1 cellular context compared by ENCODE assay signal in genomic region chr14:24817638-24818053, GRCh38.
A peak's percentile ranks its signal among the peaks of the same experiment; 100 is the strongest.
TF ChIP-seq lines count a peak whose summit lies in the region.

No MANE protein-coding gene starts in this region.

TF ChIP-seq in HepG2, 621 proteins besides CTCF, POLR2A, EP300 and RAD21 (continued from another document and continues in another):
- TF ChIP-seq ZNF142 (CRISPR knock-in tag; IDR thresholded peaks at IDR 0.05), result peak; percentile 6; the same call in 1 of the 2 replicates
- TF ChIP-seq FIP1L1 (IDR thresholded peaks at IDR 0.05; ENCODE audit: borderline replicate concordance, insufficient read depth, low read depth, low read length), result 0 out of 2 replicates have a peak, but pooled peaks have one; percentile 22
- peak; percentile 17 for TF ChIP-seq ZNF883 (CRISPR knock-in tag; IDR thresholded peaks at IDR 0.05; ENCODE audit: not compliant biosample characterization)
- no peak for TF ChIP-seq NR3C1 (CRISPR knock-in tag; IDR thresholded peaks at IDR 0.05)
- no peak for TF ChIP-seq AFF4 (CRISPR knock-in tag; IDR thresholded peaks at IDR 0.05)
- TF ChIP-seq TEAD3 (CRISPR knock-in tag; optimal IDR thresholded peaks at IDR 0.05; ENCODE audit: borderline replicate concordance), result no peak
- no peak for TF ChIP-seq ZBED4 (CRISPR knock-in tag; IDR thresholded peaks at IDR 0.05; ENCODE audit: borderline replicate concordance)
- peak; percentile 90 for TF ChIP-seq ZNF770 (CRISPR knock-in tag; IDR thresholded peaks at IDR 0.05)
- no peak; the same call in 1 of the 2 replicates for TF ChIP-seq ZNF343 (CRISPR knock-in tag; IDR thresholded peaks at IDR 0.05)
- no peak for TF ChIP-seq DR1 (CRISPR knock-in tag; IDR thresholded peaks at IDR 0.05)
- TF ChIP-seq ETV6 (CRISPR knock-in tag; conservative IDR thresholded peaks at IDR 0.05), result peak; percentile 47
- TF ChIP-seq ZNF407 (CRISPR knock-in tag; IDR thresholded peaks at IDR 0.05; ENCODE audit: not compliant biosample characterization), result no peak
- no peak for TF ChIP-seq U2AF2 (IDR thresholded peaks at IDR 0.05; ENCODE audit: low read depth, low read length)
- peak; percentile 80; the same call in 1 of the 2 replicates for TF ChIP-seq BORCS8-MEF2B (CRISPR knock-in tag; IDR thresholded peaks at IDR 0.05)
- TF ChIP-seq ZNF772 (CRISPR knock-in tag; IDR thresholded peaks at IDR 0.05), result peak; percentile 8; the same call in 1 of the 2 replicates
- 0 out of 2 replicates have a peak, but pooled peaks have one; percentile 3 for TF ChIP-seq YEATS4 (CRISPR knock-in tag; IDR thresholded peaks at IDR 0.05; ENCODE audit: borderline replicate concordance)
- TF ChIP-seq ZNF329 (CRISPR knock-in tag; IDR thresholded peaks at IDR 0.05; ENCODE audit: low read depth), result no peak
- TF ChIP-seq PTBP1 (IDR thresholded peaks at IDR 0.05; ENCODE audit: low read depth, low read length, poor library complexity, severe bottlenecking), result no peak
- TF ChIP-seq SOX6 (IDR thresholded peaks at IDR 0.05), result no peak
- no peak for TF ChIP-seq SOX6 (CRISPR knock-in tag; IDR thresholded peaks at IDR 0.05)
